In the genomic region with DNA sequence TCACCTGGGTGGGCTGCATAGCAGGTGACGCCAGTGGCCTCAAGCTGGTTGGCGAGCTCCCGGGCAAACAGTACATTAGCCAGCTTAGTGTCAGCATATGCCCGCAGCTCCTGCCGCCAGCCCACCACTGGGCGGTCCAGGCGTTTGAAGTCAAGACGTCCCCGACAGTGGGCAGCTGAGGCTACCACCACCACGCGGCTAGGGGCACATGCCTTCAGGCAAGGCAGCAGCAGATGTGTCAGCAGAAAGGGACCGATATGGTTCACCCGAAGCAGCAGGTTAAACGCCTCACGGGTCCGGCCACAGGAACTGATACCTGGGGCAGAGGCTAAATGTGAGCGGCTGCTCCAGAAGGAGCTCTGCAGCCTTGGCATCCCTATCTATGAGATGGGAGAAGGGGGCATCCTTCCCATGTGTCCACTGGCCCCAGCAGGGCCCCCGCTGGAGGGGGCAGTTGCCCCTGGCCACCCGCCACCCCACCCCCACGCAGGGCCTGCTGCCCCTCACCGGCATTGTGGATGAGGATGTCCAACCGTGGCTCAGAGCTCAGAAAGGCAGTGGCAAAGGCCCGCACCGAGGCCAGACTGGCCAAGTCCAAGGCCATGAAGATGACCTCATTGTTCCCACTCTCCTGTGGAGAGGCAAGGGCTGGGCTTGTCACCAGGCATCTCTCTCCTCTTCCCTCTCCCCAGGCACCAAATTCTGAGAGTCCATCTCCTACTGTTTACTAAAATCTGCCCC, we compare ENCODE assay signal across 8 cellular contexts. TPM values are rescaled to one million over a fixed set of nuclear protein-coding genes. Genes with fewer than 3 reads are reported as not detected.
DNase-seq lines count a peak whose midpoint lies in the region; ATAC-seq, FAIRE-seq and TF ChIP-seq lines count a peak whose summit lies in the region.
"Had no signal": no experiment of that assay in that cellular context is flagged by ENCODE, and none has a peak within 500 bp of the region (broad histone marks: within the 10 kb centered on the region; RNA-seq: fewer than 3 reads in every experiment).

No MANE protein-coding gene starts in this region.

- peaks cover 45% of the 10 kb centered on the region for H3K36me3 Mint-ChIP-seq in activated CD8-positive, alpha-beta T cell treated with anti-CD3 and anti-CD28 coated beads, Interleukin-2, amount 10 ng/mL, durations not matched to agents 7 days and 5 days (ENCODE audit: low read depth)
- H3K36me3 Mint-ChIP-seq in nephron progenitor cell (ENCODE audit: low read depth): peaks cover 26% of the 10 kb centered on the region

- no peak overlapping the region for H3K27ac ChIP-seq in uterus
- H3K27ac ChIP-seq in small intestine (ENCODE audit: low read depth in 1 of 2, low read length in 1 of 2): no peak overlapping the region

- no peak for FAIRE-seq in small intestine (lab: Jason Lieb, UNC)

- H3K36me3 ChIP-seq in HAP-1 (replicated peaks): peaks cover 27% of the 10 kb centered on the region
- no peaks in the 10 kb centered on the region for H3K36me3 ChIP-seq in uterus
- peaks cover 0 to 4% of the 10 kb centered on the region in 2 donors for H3K36me3 ChIP-seq in small intestine (ENCODE audit: control insufficient read depth in 2 of 2, insufficient read depth in 2 of 2, low read length in 2 of 2)

- TF ChIP-seq POLR2A in uterus (IDR thresholded peaks at IDR 0.05): no peak

- H3K27ac Mint-ChIP-seq in activated CD8-positive, alpha-beta T cell treated with anti-CD3 and anti-CD28 coated beads, Interleukin-2, amount 10 ng/mL, durations not matched to agents 7 days and 5 days: peak overlapping the region; percentile 86
- H3K27ac Mint-ChIP-seq in nephron progenitor cell: no peak overlapping the region

- no peaks in the 10 kb centered on the region for H3K9me3 Mint-ChIP-seq in activated CD8-positive, alpha-beta T cell treated with anti-CD3 and anti-CD28 coated beads, Interleukin-2, amount 10 ng/mL, durations not matched to agents 7 days and 5 days (ENCODE audit: insufficient read depth)
- no peaks in the 10 kb centered on the region for H3K9me3 Mint-ChIP-seq in nephron progenitor cell

- 89 to 93% (median 89%) methylated on average over 24 of the region's 24 CpGs for WGBS in small intestine, 3 donors

- peak overlapping the region; percentile 88 for H3K4me3 Mint-ChIP-seq in activated CD8-positive, alpha-beta T cell treated with anti-CD3 and anti-CD28 coated beads, Interleukin-2, amount 10 ng/mL, durations not matched to agents 7 days and 5 days
- peak overlapping the region; percentile 86 for H3K4me3 Mint-ChIP-seq in nephron progenitor cell

- peak overlapping the region; percentile 66 for H3K4me3 ChIP-seq in HAP-1
- no peak overlapping the region for H3K4me3 ChIP-seq in uterus
- H3K4me3 ChIP-seq in small intestine (ENCODE audit: low read depth in 1 of 2, low read length in 2 of 2): no peak overlapping the region

- H3K4me1 Mint-ChIP-seq in activated CD8-positive, alpha-beta T cell treated with anti-CD3 and anti-CD28 coated beads, Interleukin-2, amount 10 ng/mL, durations not matched to agents 7 days and 5 days (ENCODE audit: low read depth): peaks cover 43% of the 10 kb centered on the region
- H3K4me1 Mint-ChIP-seq in nephron progenitor cell: peaks cover 51% of the 10 kb centered on the region

- intact Hi-C loops in uterus (cut with DNase I; ENCODE audit: low total_unique reads): loop anchor here (5.0 kb wide), 1 partner anchor 51 kb away; the partner anchor contains the start of gene PHF12

- no peak for TF ChIP-seq CTCF in nephron progenitor cell (IDR thresholded peaks at IDR 0.05)
- TF ChIP-seq CTCF in uterus (IDR thresholded peaks at IDR 0.05): no peak

- DNase-seq in HAP-1 (ENCODE audit: low spot score in 2 of 2) (no peak), nephron progenitor cell (no peak), uterus (no peak), small intestine (no peak)
- no peak for DNase-seq in activated CD8-positive, alpha-beta T cell treated with anti-CD3 and anti-CD28 coated beads, Interleukin-2, amount 10 ng/mL, durations not matched to agents 7 days and 5 days
- DNase-seq: activated CD8-positive, alpha-beta memory T cell treated with anti-CD3 and anti-CD28 coated beads, Interleukin-2, amount 50 U/mL, for 48 hours; stimulated activated CD4-positive, alpha-beta T cell treated with anti-CD3 and anti-CD28 coated beads, Interleukin-2, amount 100 ng/mL, for 48 hours had no signal

- in situ Hi-C loops in HAP-1 (cut with MboI; ENCODE audit: low sequenced_read_pairs): no loop called here

- no peaks in the 10 kb centered on the region for H3K27me3 Mint-ChIP-seq in activated CD8-positive, alpha-beta T cell treated with anti-CD3 and anti-CD28 coated beads, Interleukin-2, amount 10 ng/mL, durations not matched to agents 7 days and 5 days (ENCODE audit: low read depth)
- peaks cover 4% of the 10 kb centered on the region for H3K27me3 Mint-ChIP-seq in nephron progenitor cell (ENCODE audit: low read depth, poor library complexity)

- CTCF ChIA-PET in activated CD8-positive, alpha-beta T cell treated with anti-CD3 and anti-CD28 coated beads, Interleukin-2, amount 10 ng/mL, durations not matched to agents 7 days and 5 days (lab: Charles Lee): interaction anchor here (0.6 to 4.8 kb wide), 17 partner anchors 9 to 305 kb away, joined by 3 to 41 read pairs (median 8); partner anchors contain the start of genes FAM222B, NEK8, PHF12 and TLCD1

- POLR2A ChIA-PET in activated CD8-positive, alpha-beta T cell treated with anti-CD3 and anti-CD28 coated beads, Interleukin-2, amount 10 ng/mL, durations not matched to agents 7 days and 5 days (lab: Charles Lee): interaction anchor here (1.3 to 2.9 kb wide), 6 partner anchors 9 to 174 kb away, joined by 3 to 14 read pairs (median 9); partner anchors contain the start of genes FAM222B and NEK8

- no peaks in the 10 kb centered on the region for H3K27me3 ChIP-seq in HAP-1 (ENCODE audit: low read depth)
- no peaks in the 10 kb centered on the region for H3K27me3 ChIP-seq in uterus
- no peaks in the 10 kb centered on the region for H3K27me3 ChIP-seq in small intestine (ENCODE audit: control insufficient read depth in 2 of 2, insufficient read depth in 2 of 2, low read length in 2 of 2)

- H3K9me3 ChIP-seq in HAP-1 (no peaks in the 10 kb centered on the region), uterus (no peaks in the 10 kb centered on the region), small intestine (ENCODE audit: control insufficient read depth, low read depth) (no peaks in the 10 kb centered on the region)

- H3K4me1 ChIP-seq in HAP-1: peaks cover 16% of the 10 kb centered on the region
- H3K4me1 ChIP-seq in uterus: peaks cover 0 to 16% of the 10 kb centered on the region in 2 donors
- peaks cover 2 to 8% of the 10 kb centered on the region in 2 donors for H3K4me1 ChIP-seq in small intestine (ENCODE audit: control insufficient read depth in 2 of 2, insufficient read depth in 1 of 2, low read depth in 1 of 2, low read length in 1 of 2)

- ATAC-seq in activated CD8-positive, alpha-beta T cell treated with anti-CD3 and anti-CD28 coated beads, Interleukin-2, amount 10 ng/mL, durations not matched to agents 7 days and 5 days: no peak
- no peak for ATAC-seq in GM19455 (IDR thresholded peaks at IDR 0.05; ENCODE audit: unreplicated experiment)

RNA-seq across cellular contexts. Expression of gene DHRS13, which starts 1.7 kb away (rescaled TPM):
- 10 to 100 TPM; 29.2 to 29.3 TPM for total RNA-seq in activated CD8-positive, alpha-beta T cell treated with anti-CD3 and anti-CD28 coated beads, Interleukin-2, amount 10 ng/mL, durations not matched to agents 7 days and 5 days
- total RNA-seq in uterus: 10 to 100 TPM in 3 of 4 donors, under 1 TPM in 1; 0.26 to 17.4 (median 13.6) TPM
- 10 to 100 TPM in 1 of 3 donors, 1 to 10 TPM in 2; 7.3 to 11.3 (median 7.6) TPM for polyA plus RNA-seq in small intestine

RNA-seq across cellular contexts. Expression of gene FLOT2, which starts 3.6 kb away (rescaled TPM):
- 100 to 1,000 TPM; 197 to 198 TPM for total RNA-seq in activated CD8-positive, alpha-beta T cell treated with anti-CD3 and anti-CD28 coated beads, Interleukin-2, amount 10 ng/mL, durations not matched to agents 7 days and 5 days
- 100 to 1,000 TPM in 1 of 4 donors, 10 to 100 TPM in 3; 31.3 to 117 (median 37.4) TPM for total RNA-seq in uterus
- polyA plus RNA-seq in small intestine: 10 to 100 TPM; 19.9 to 48.7 (median 24.9) TPM

RNA-seq across cellular contexts. Expression of gene ERAL1, which starts 46.3 kb away (rescaled TPM):
- total RNA-seq in activated CD8-positive, alpha-beta T cell treated with anti-CD3 and anti-CD28 coated beads, Interleukin-2, amount 10 ng/mL, durations not matched to agents 7 days and 5 days: 10 to 100 TPM; 46.3 to 50.7 TPM
- total RNA-seq in uterus: 10 to 100 TPM; 19.0 to 67.6 (median 32.3) TPM
- 10 to 100 TPM; 38.5 to 46.7 (median 46.6) TPM for polyA plus RNA-seq in small intestine

RNA-seq across cellular contexts. Expression of gene PHF12, which starts 50.2 kb away (rescaled TPM):
- 10 to 100 TPM; 66.5 to 67.4 TPM for total RNA-seq in activated CD8-positive, alpha-beta T cell treated with anti-CD3 and anti-CD28 coated beads, Interleukin-2, amount 10 ng/mL, durations not matched to agents 7 days and 5 days
- total RNA-seq in uterus: 10 to 100 TPM; 22.1 to 78.4 (median 55.2) TPM
- 10 to 100 TPM in 2 of 3 donors, 1 to 10 TPM in 1; 6.5 to 15.2 (median 15.0) TPM for polyA plus RNA-seq in small intestine

RNA-seq across cellular contexts. Expression of gene FAM222B, which starts 58.6 kb away (rescaled TPM):
- 10 to 100 TPM; 15.4 to 17.1 TPM for total RNA-seq in activated CD8-positive, alpha-beta T cell treated with anti-CD3 and anti-CD28 coated beads, Interleukin-2, amount 10 ng/mL, durations not matched to agents 7 days and 5 days
- 10 to 100 TPM in 1 of 4 donors, 1 to 10 TPM in 3; 2.4 to 24.3 (median 4.2) TPM for total RNA-seq in uterus
- polyA plus RNA-seq in small intestine: 10 to 100 TPM in 2 of 3 donors, 1 to 10 TPM in 1; 9.7 to 13.6 (median 13.2) TPM
